ENCODE assay signal across 12 cellular contexts in genomic region chr5:54651482-54652076, GRCh38.
DNase-seq lines count a peak whose midpoint lies in the region; ATAC-seq and TF ChIP-seq lines count a peak whose summit lies in the region.
"Had no signal": no experiment of that assay in that cellular context is flagged by ENCODE, and none has a peak within 500 bp of the region (broad histone marks: within the 10 kb centered on the region; RNA-seq: fewer than 3 reads in every experiment).

No MANE protein-coding gene starts in this region.

- H3K27me3 ChIP-seq in BE2C, result no peaks in the 10 kb centered on the region
- H3K27me3 ChIP-seq in lung (ENCODE audit: control insufficient read depth, insufficient read depth), result no peaks in the 10 kb centered on the region

- H3K36me3 ChIP-seq in BE2C (no peaks in the 10 kb centered on the region), lung (ENCODE audit: control insufficient read depth in 2 of 2, insufficient read depth in 2 of 2, low read length in 2 of 2) (no peaks in the 10 kb centered on the region)

- no peak for TF ChIP-seq CTCF in BE2C (IDR thresholded peaks at IDR 0.05; ENCODE audit: low read depth, low read length)
- TF ChIP-seq CTCF in coronary artery (IDR thresholded peaks at IDR 0.05), result no peak
- no peak for TF ChIP-seq CTCF in lung (IDR thresholded peaks at IDR 0.05; ENCODE audit: control extremely low read depth, extremely low read depth)

- WGBS in lung, 2 donors, result 53 to 55% methylated on average over 6 of the region's 6 CpGs

- H3K9me3 ChIP-seq in BE2C (no peaks in the 10 kb centered on the region), lung (ENCODE audit: control insufficient read depth in 2 of 2, insufficient read depth in 1 of 2, low read length in 1 of 2) (no peaks in the 10 kb centered on the region)

- H3K4me1 ChIP-seq in BE2C (peaks cover 19% of the 10 kb centered on the region), lung (ENCODE audit: control insufficient read depth in 2 of 2, insufficient read depth in 2 of 2, low read length in 2 of 2) (peaks cover 0 to 12% of the 10 kb centered on the region in 2 donors)

- H3K27ac ChIP-seq in coronary artery (peak overlapping the region; percentile 67 to 75), lung (ENCODE audit: low read depth in 1 of 2, low read length in 1 of 2) (peak overlapping the region in 1 of 2 donors; percentile 17)

- DNase-seq in BE2C, result peak; percentile 92
- DNase-seq in NCI-H2107 (lab: John Stamatoyannopoulos, UW), result peak; percentile 22
- DNase-seq in coronary artery (ENCODE audit: low spot score), result peak; percentile 90
- peak; percentile 69 for DNase-seq in lung (ENCODE audit: low spot score)
- DNase-seq in GM03348 (ENCODE audit: low spot score), result no peak
- DNase-seq: CD4-positive, CD25-positive, alpha-beta regulatory T cell; effector CD4-positive, alpha-beta T cell; NK-92 treated with Interleukin-12 subunit alpha and Interleukin-12 subunit beta, amount 100 ng/mL, for 24 hours; stimulated activated CD8-positive, alpha-beta memory T cell treated with anti-CD3 and anti-CD28 coated beads, Interleukin-4, amount 100 ng/mL, for 48 hours had no signal

- H3K4me3 ChIP-seq in BE2C (ENCODE audit: low read depth, low read length) (no peak overlapping the region), coronary artery (peak overlapping the region; percentile 29), lung (no peak overlapping the region)

- no peak for ATAC-seq in lung (ENCODE audit: insufficient read depth, low FRiP score)
- ATAC-seq in GM19395 (IDR thresholded peaks at IDR 0.05; ENCODE audit: unreplicated experiment), result no peak
- ATAC-seq in GM19452 (IDR thresholded peaks at IDR 0.05; ENCODE audit: unreplicated experiment), result no peak
- no peak for ATAC-seq in HG03571 (IDR thresholded peaks at IDR 0.05; ENCODE audit: unreplicated experiment)
